In genomic region chr14:70909788-70910614, GRCh38 we compare ENCODE assay signal across 9 cellular contexts. TPM values are rescaled to one million over a fixed set of nuclear protein-coding genes. Genes with fewer than 3 reads are reported as not detected.
A peak's percentile ranks its signal among the peaks of the same experiment; 100 is the strongest.
DNase-seq lines count a peak whose midpoint lies in the region; ATAC-seq and TF ChIP-seq lines count a peak whose summit lies in the region.
"Had no signal": no experiment of that assay in that cellular context is flagged by ENCODE, and none has a peak within 500 bp of the region (broad histone marks: within the 10 kb centered on the region; RNA-seq: fewer than 3 reads in every experiment).

No MANE protein-coding gene starts in this region.

- CTCF ChIA-PET in activated CD4-positive, alpha-beta memory T cell treated with anti-CD3 and anti-CD28 coated beads for 36 hours (lab: Charles Lee), result interaction anchor here (0.9 to 1.4 kb wide), 2 partner anchors 46 to 70 kb away, joined by 3 read pairs; no protein-coding TSS in a partner anchor

- ATAC-seq in heart left ventricle (no peak), foreskin keratinocyte (no peak), GM18909 (IDR thresholded peaks at IDR 0.05; ENCODE audit: poor library complexity, unreplicated experiment) (no peak)

- peak overlapping the region in 2 of 5 donors; percentile 82 to 98 for H3K9ac ChIP-seq in subcutaneous abdominal adipose tissue (ENCODE audit: low read length in 5 of 5)

- no peaks in the 10 kb centered on the region for H3K27me3 ChIP-seq in heart left ventricle
- H3K27me3 ChIP-seq in foreskin keratinocyte, result no peaks in the 10 kb centered on the region
- no peaks in the 10 kb centered on the region for H3K27me3 ChIP-seq in subcutaneous abdominal adipose tissue (ENCODE audit: control insufficient read depth in 5 of 5, insufficient read depth in 4 of 5, low read length in 5 of 5)

- TF ChIP-seq POLR2A in heart left ventricle (IDR thresholded peaks at IDR 0.05), result no peak

- H3K4me3 ChIP-seq in heart left ventricle (peak overlapping the region in 7 of 12 donors; percentile 80 to 99 (median 91)), subcutaneous abdominal adipose tissue (ENCODE audit: low read depth in 1 of 5, low read length in 5 of 5) (peak overlapping the region in 4 of 5 donors; percentile 19 to 95 (median 88))

- peaks cover 70% of the 10 kb centered on the region for H3K4me1 Mint-ChIP-seq in activated CD4-positive, alpha-beta memory T cell treated with anti-CD3 and anti-CD28 coated beads for 36 hours (ENCODE audit: low read depth)

- no peaks in the 10 kb centered on the region for H3K27me3 Mint-ChIP-seq in activated CD4-positive, alpha-beta memory T cell treated with anti-CD3 and anti-CD28 coated beads for 36 hours

- no peaks in the 10 kb centered on the region for H3K9me3 ChIP-seq in heart left ventricle
- H3K9me3 ChIP-seq in subcutaneous abdominal adipose tissue (ENCODE audit: control insufficient read depth in 5 of 5, low read length in 5 of 5), result no peaks in the 10 kb centered on the region

- H3K9me3 Mint-ChIP-seq in activated CD4-positive, alpha-beta memory T cell treated with anti-CD3 and anti-CD28 coated beads for 36 hours, result no peaks in the 10 kb centered on the region

- peak overlapping the region in 3 of 12 donors; percentile 92 to 98 (median 95) for H3K27ac ChIP-seq in heart left ventricle
- peak overlapping the region; percentile 43 for H3K27ac ChIP-seq in foreskin keratinocyte
- H3K27ac ChIP-seq in subcutaneous abdominal adipose tissue (ENCODE audit: low read depth, low read length), result peak overlapping the region; percentile 91

- POLR2A ChIA-PET in activated CD4-positive, alpha-beta memory T cell treated with anti-CD3 and anti-CD28 coated beads for 36 hours (lab: Charles Lee), result interaction anchor here (0.6 kb wide), 1 partner anchor 25 kb away, joined by 3 read pairs; no protein-coding TSS in a partner anchor

- TF ChIP-seq CTCF in heart left ventricle (IDR thresholded peaks at IDR 0.05), result no peak
- no peak for TF ChIP-seq CTCF in foreskin keratinocyte (conservative IDR thresholded peaks at IDR 0.05)

- H3K36me3 Mint-ChIP-seq in activated CD4-positive, alpha-beta memory T cell treated with anti-CD3 and anti-CD28 coated beads for 36 hours, result peaks cover 10% of the 10 kb centered on the region

- H3K36me3 ChIP-seq in heart left ventricle (no peaks in the 10 kb centered on the region), subcutaneous abdominal adipose tissue (ENCODE audit: control insufficient read depth in 5 of 5, insufficient read depth in 5 of 5, low read length in 5 of 5) (no peaks in the 10 kb centered on the region)

- intact Hi-C loops in heart left ventricle (cut with DNase I), result loop anchor here (2.0 to 5.0 kb wide), 5 partner anchors 47 to 93 kb away; no protein-coding TSS in a partner anchor
- intact Hi-C loops in cardiac septum (cut with DNase I), result loop anchor here (5.0 kb wide), 3 partner anchors 62 to 93 kb away; no protein-coding TSS in a partner anchor
- intact Hi-C loops in activated CD4-positive, alpha-beta memory T cell treated with anti-CD3 and anti-CD28 coated beads for 36 hours (cut with micrococcal nuclease), result loop anchor here (2.0 to 10.0 kb wide), 3 partner anchors 38 to 1145 kb away; partner anchors contain the start of gene SRSF5
- intact Hi-C loops in posterior vena cava (cut with DNase I), result loop anchor here in 1 of 2 donors (5.0 kb wide), 1 partner anchor 62 kb away; no protein-coding TSS in a partner anchor

- 76 to 85% (median 77%) methylated on average over 9 of the region's 10 CpGs for WGBS in heart left ventricle, 4 donors

- H3K4me3 Mint-ChIP-seq in activated CD4-positive, alpha-beta memory T cell treated with anti-CD3 and anti-CD28 coated beads for 36 hours, result peak overlapping the region; percentile 97

- DNase-seq in heart left ventricle (no peak), cardiac septum (ENCODE audit: low spot score) (no peak), foreskin keratinocyte (peak in 1 of 2 donors; percentile 55), NCI-H1930 (lab: John Stamatoyannopoulos, UW) (no peak), posterior vena cava (ENCODE audit: low spot score) (no peak)
- peak; percentile 34 for DNase-seq in activated CD4-positive, alpha-beta memory T cell treated with anti-CD3 and anti-CD28 coated beads for 36 hours
- DNase-seq: NCI-H82 had no signal

- H3K27ac Mint-ChIP-seq in activated CD4-positive, alpha-beta memory T cell treated with anti-CD3 and anti-CD28 coated beads for 36 hours, result peak overlapping the region; percentile 97

- H3K4me1 ChIP-seq in heart left ventricle, result peaks cover 0 to 63% (median 49%) of the 10 kb centered on the region in 12 donors
- H3K4me1 ChIP-seq in foreskin keratinocyte, result peaks cover 8% of the 10 kb centered on the region
- peaks cover 3 to 57% (median 51%) of the 10 kb centered on the region in 5 donors for H3K4me1 ChIP-seq in subcutaneous abdominal adipose tissue (ENCODE audit: control insufficient read depth in 5 of 5, insufficient read depth in 5 of 5, low read length in 5 of 5)

RNA-seq across cellular contexts. Expression of gene PCNX1, which starts 2.7 kb away (rescaled TPM):
- total RNA-seq in heart left ventricle (10 to 100 TPM; 36.3 to 64.7 (median 53.4) TPM), cardiac septum (46.2 TPM), foreskin keratinocyte (29.7 and 29.9 TPM in 2 replicates), posterior vena cava (10 to 100 TPM; 58.4 to 58.6 TPM)
- polyA plus RNA-seq in heart left ventricle (10 to 100 TPM in 1 of 2 donors, 1 to 10 TPM in 1; 6.1 to 11.7 TPM), foreskin keratinocyte (7.2 and 8.8 TPM in 2 replicates)
- total RNA-seq in activated CD4-positive, alpha-beta memory T cell treated with anti-CD3 and anti-CD28 coated beads for 36 hours, result 10 to 100 TPM; 39.2 to 44.4 TPM
